In the genomic region with DNA sequence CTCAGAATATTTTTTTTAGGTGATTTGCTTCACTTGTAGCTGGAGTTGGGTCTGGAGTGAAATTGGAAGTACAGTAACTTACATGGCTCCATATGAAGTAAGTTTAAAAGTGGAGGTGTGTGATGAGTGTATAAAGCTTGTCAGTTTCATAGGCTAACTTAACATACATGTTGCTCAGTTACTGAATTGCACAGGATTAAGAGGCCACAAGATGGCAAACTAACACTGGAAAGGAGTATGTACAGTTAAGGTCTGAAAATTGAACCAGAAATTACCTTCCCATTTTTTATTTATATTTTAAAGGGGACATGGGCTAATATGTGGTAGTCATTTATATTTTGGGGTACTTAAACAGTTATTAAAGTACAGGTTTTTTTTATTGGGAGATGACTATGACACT, we compare ENCODE assay signal across 11 cellular contexts. TPM values are rescaled to one million over a fixed set of nuclear protein-coding genes. Genes with fewer than 3 reads are reported as not detected.
DNase-seq lines count a peak whose midpoint lies in the region; ATAC-seq, FAIRE-seq and TF ChIP-seq lines count a peak whose summit lies in the region.
"Had no signal": no experiment of that assay in that cellular context is flagged by ENCODE, and none has a peak within 500 bp of the region (broad histone marks: within the 10 kb centered on the region; RNA-seq: fewer than 3 reads in every experiment).

No MANE protein-coding gene starts in this region.

- TF ChIP-seq CTCF in GM10266 (IDR thresholded peaks at IDR 0.05; ENCODE audit: control insufficient read depth, insufficient read depth, low read depth, missing control alignments) (peak; percentile 43), LNCaP clone FGC (IDR thresholded peaks at IDR 0.05; ENCODE audit: control insufficient read depth, extremely low read depth, insufficient read depth) (peak; percentile 31; the same call in 1 of the 2 replicates), HepG2 (CRISPR knock-in tag; IDR thresholded peaks at IDR 0.05) (peak; percentile 37)

- no peak overlapping the region for H3K9ac ChIP-seq in HepG2 (ENCODE audit: insufficient read depth, low read depth, low read length)

- no peaks in the 10 kb centered on the region for H3K27me3 Mint-ChIP-seq in activated CD4-positive, alpha-beta T cell treated with anti-CD3 and anti-CD28 coated beads, Interleukin-2, amount 10 ng/mL, durations not matched to agents 24 days and 14 days

- H3K4me3 ChIP-seq in LNCaP clone FGC (ENCODE audit: low read depth, low read length) (no peak overlapping the region), HepG2 (replicated peaks in 1 of 3; ENCODE audit: insufficient read depth in 1 of 3, low read depth in 2 of 3, low read length in 3 of 3) (no peak overlapping the region)
- H3K4me3 ChIP-seq: stomach had no signal

- TF ChIP-seq RAD21 in HepG2 (CRISPR knock-in tag; IDR thresholded peaks at IDR 0.05), result no peak

- TF ChIP-seq EP300 in HepG2 (IDR thresholded peaks at IDR 0.05; ENCODE audit: low read depth in 2 of 2, low read length in 2 of 2) (no peak), HepG2 (CRISPR knock-in tag; IDR thresholded peaks at IDR 0.05; ENCODE audit: borderline replicate concordance) (no peak)

- no peaks in the 10 kb centered on the region for H3K4me1 ChIP-seq in HepG2 (ENCODE audit: insufficient read depth, low read length)

- no peak overlapping the region for H2AFZ ChIP-seq in HepG2 (ENCODE audit: low read length)

- no peaks in the 10 kb centered on the region for H3K27me3 ChIP-seq in HepG2 (ENCODE audit: control insufficient read depth in 1 of 2, insufficient read depth in 2 of 2, low read length in 2 of 2)
- H3K27me3 ChIP-seq: stomach had no signal

- in situ Hi-C loops in HepG2 (cut with HindIII; ENCODE audit: extremely low pct_ligation_motif_present, low pct_unique_long_range_greater_than_20kb), result no loop called here

- intact Hi-C loops in HepG2 (cut with micrococcal nuclease; ENCODE audit: unreplicated experiment), result loop anchor here (2.0 kb wide), 1 partner anchor 114 kb away; no protein-coding TSS in a partner anchor
- intact Hi-C loops in activated CD4-positive, alpha-beta T cell treated with anti-CD3 and anti-CD28 coated beads, Interleukin-2, amount 10 ng/mL, durations not matched to agents 24 days and 14 days (cut with micrococcal nuclease), result no loop called here

- CTCF ChIA-PET in HepG2 (lab: Yijun Ruan, JAX; ENCODE audit: low intra/inter-chr PET ratio, low total read pairs), result no interaction called here

- peaks cover 1% of the 10 kb centered on the region for H3K36me3 Mint-ChIP-seq in activated CD4-positive, alpha-beta T cell treated with anti-CD3 and anti-CD28 coated beads, Interleukin-2, amount 10 ng/mL, durations not matched to agents 24 days and 14 days (ENCODE audit: low read depth)

- TF ChIP-seq POLR2A in HepG2 (IDR thresholded peaks at IDR 0.05; ENCODE audit: insufficient read depth in 1 of 2, low read depth in 2 of 2, low read length in 2 of 2), result no peak

- no peaks in the 10 kb centered on the region for H3K9me3 ChIP-seq in HepG2 (ENCODE audit: low read length)
- H3K9me3 ChIP-seq: stomach had no signal

- BruUV-seq in HepG2 (replicated peaks; lab: Mats Ljungman, UMichigan), result no TSS peak

- no peaks in the 10 kb centered on the region for H3K4me1 Mint-ChIP-seq in activated CD4-positive, alpha-beta T cell treated with anti-CD3 and anti-CD28 coated beads, Interleukin-2, amount 10 ng/mL, durations not matched to agents 24 days and 14 days

- no peak overlapping the region for H3K27ac Mint-ChIP-seq in activated CD4-positive, alpha-beta T cell treated with anti-CD3 and anti-CD28 coated beads, Interleukin-2, amount 10 ng/mL, durations not matched to agents 24 days and 14 days

- H3K9me3 Mint-ChIP-seq in activated CD4-positive, alpha-beta T cell treated with anti-CD3 and anti-CD28 coated beads, Interleukin-2, amount 10 ng/mL, durations not matched to agents 24 days and 14 days, result no peaks in the 10 kb centered on the region

- ATAC-seq in HepG2, result peak; percentile 56

- H3K27ac ChIP-seq in HepG2 (ENCODE audit: extremely low read length, insufficient read depth, low read length), result no peak overlapping the region
- H3K27ac ChIP-seq: stomach had no signal

- DNase-seq in GM10266 (ENCODE audit: extremely low spot score) (no peak), LNCaP clone FGC (ENCODE audit: low read depth) (no peak), SW480 (ENCODE audit: low spot score) (peak; percentile 44), HepG2 (ENCODE audit: low spot score) (peak; percentile 22), occipital lobe (lab: John Stamatoyannopoulos, UW) (no peak), A172 (ENCODE audit: low spot score) (no peak)
- DNase-seq in activated CD4-positive, alpha-beta T cell treated with anti-CD3 and anti-CD28 coated beads, Interleukin-2, amount 10 ng/mL, durations not matched to agents 24 days and 14 days, result no peak
- DNase-seq: activated CD4-positive, alpha-beta T cell treated with anti-CD3 and anti-CD28 coated beads for 48 hours; stomach had no signal

- H3K36me3 ChIP-seq in HepG2 (replicated peaks in 1 of 2; ENCODE audit: control insufficient read depth in 1 of 2, insufficient read depth in 2 of 2, low read length in 2 of 2), result no peaks in the 10 kb centered on the region
- H3K36me3 ChIP-seq: stomach had no signal

- POLR2A ChIA-PET in HepG2 (lab: Yijun Ruan, JAX), result no interaction called here

- H3K4me3 Mint-ChIP-seq in activated CD4-positive, alpha-beta T cell treated with anti-CD3 and anti-CD28 coated beads, Interleukin-2, amount 10 ng/mL, durations not matched to agents 24 days and 14 days, result no peak overlapping the region

- no peaks in the 10 kb centered on the region for H4K20me1 ChIP-seq in HepG2 (ENCODE audit: insufficient read depth, low read length)

- no peak for FAIRE-seq in HepG2 (lab: Jason Lieb, UNC)
- FAIRE-seq: HTR-8/SVneo had no signal

- no peak overlapping the region for H3K4me2 ChIP-seq in HepG2 (ENCODE audit: low read depth, low read length)

- no peaks in the 10 kb centered on the region for H3K79me2 ChIP-seq in HepG2 (ENCODE audit: insufficient read depth, low read length)

TF ChIP-seq in HepG2, 621 proteins besides CTCF, POLR2A, EP300 and RAD21:
- TF ChIP-seq CBFB (CRISPR knock-in tag; IDR thresholded peaks at IDR 0.05), result no peak
- TF ChIP-seq GATAD2A (CRISPR knock-in tag; IDR thresholded peaks at IDR 0.05), result no peak
- TF ChIP-seq STAG1 (CRISPR knock-in tag; IDR thresholded peaks at IDR 0.05), result peak; percentile 62

RNA-seq across cellular contexts. Expression of a gene that starts 45.3 kb away (rescaled TPM):
- total RNA-seq in HepG2 (2016; rRNA removed; fragmentation: Illumina TruSeq; extraction: Trizol) (10.0 and 12.2 TPM in 2 replicates), occipital lobe (38.4 TPM)
- 3.2 and 5.1 TPM in 2 replicates for total RNA-seq in HepG2 (2016; cell fraction: cytosol; rRNA removed; fragmentation: Illumina TruSeq; extraction: Trizol; ENCODE audit: low read depth)
- 10.9 and 16.1 TPM in 2 replicates for total RNA-seq in HepG2 (2016; cell fraction: insoluble cytoplasmic fraction; rRNA removed; fragmentation: Illumina TruSeq; extraction: Trizol)
- total RNA-seq in HepG2 (2016; cell fraction: membrane; rRNA removed; fragmentation: Illumina TruSeq; extraction: Trizol), result 5.3 and 5.5 TPM in 2 replicates
- total RNA-seq in HepG2 (2016; cell fraction: nucleus; rRNA removed; fragmentation: Illumina TruSeq; extraction: Trizol), result 9.9 and 11.3 TPM in 2 replicates
- polyA plus RNA-seq in HepG2 (2011; rRNA removed), result 3.9 and 4.8 TPM in 2 replicates
- polyA plus RNA-seq in HepG2 (2011; cell fraction: cytosol; rRNA removed), result 1.4 and 2.2 TPM in 2 replicates
- 2.2 and 3.6 TPM in 2 replicates for polyA plus RNA-seq in HepG2 (2011; cell fraction: nucleus; rRNA removed)
- 5.3 and 7.3 TPM in 2 replicates for polyA plus RNA-seq in HepG2 (2012)
- polyA plus RNA-seq in HepG2 (2016; cell fraction: cytosol; fragmentation: Illumina TruSeq; extraction: Trizol; ENCODE audit: low read depth), result 2.5 and 2.7 TPM in 2 replicates
- polyA plus RNA-seq in HepG2 (2016; cell fraction: insoluble cytoplasmic fraction; fragmentation: Illumina TruSeq; extraction: Trizol; ENCODE audit: low read depth), result 13.5 and 14.7 TPM in 2 replicates
- 3.8 and 4.7 TPM in 2 replicates for polyA plus RNA-seq in HepG2 (2016; cell fraction: membrane; fragmentation: Illumina TruSeq; extraction: Trizol; ENCODE audit: low read depth)
- polyA plus RNA-seq in HepG2 (2016; cell fraction: nucleus; fragmentation: Illumina TruSeq; extraction: Trizol; ENCODE audit: insufficient read depth, low read depth), result 8.7 and 9.5 TPM in 2 replicates
- 0.89 and 1.1 TPM in 2 replicates for polyA minus RNA-seq in HepG2 (2011; rRNA and poly(A)+ RNA removed; ENCODE audit: low replicate concordance)
- 2.3 and 5.1 TPM in 2 replicates for polyA minus RNA-seq in HepG2 (2011; cell fraction: cytosol; rRNA and poly(A)+ RNA removed)
- 12.4 and 14.7 TPM in 2 replicates for polyA minus RNA-seq in HepG2 (2011; cell fraction: nucleus; rRNA and poly(A)+ RNA removed)
- 8.1 and 10.5 TPM in 2 replicates for total RNA-seq in activated CD4-positive, alpha-beta T cell treated with anti-CD3 and anti-CD28 coated beads, Interleukin-2, amount 10 ng/mL, durations not matched to agents 24 days and 14 days
- total RNA-seq in A172 (2014; rRNA removed; shearing (Covaris generic)), result 6.4 and 8.7 TPM in 2 replicates

RNA-seq across cellular contexts. Expression of a gene that starts 52.0 kb away (rescaled TPM):
- not detected in 2 replicates for total RNA-seq in HepG2 (2016; rRNA removed; fragmentation: Illumina TruSeq; extraction: Trizol)
- not detected in 2 replicates for total RNA-seq in HepG2 (2016; cell fraction: cytosol; rRNA removed; fragmentation: Illumina TruSeq; extraction: Trizol; ENCODE audit: low read depth)
- total RNA-seq in HepG2 (2016; cell fraction: insoluble cytoplasmic fraction; rRNA removed; fragmentation: Illumina TruSeq; extraction: Trizol), result not detected in 2 replicates
- not detected in 2 replicates for total RNA-seq in HepG2 (2016; cell fraction: membrane; rRNA removed; fragmentation: Illumina TruSeq; extraction: Trizol)
- total RNA-seq in HepG2 (2016; cell fraction: nucleus; rRNA removed; fragmentation: Illumina TruSeq; extraction: Trizol), result not detected in 2 replicates
- not detected in 2 replicates for polyA plus RNA-seq in HepG2 (2011; rRNA removed)
- not detected in 2 replicates for polyA plus RNA-seq in HepG2 (2011; cell fraction: cytosol; rRNA removed)
- polyA plus RNA-seq in HepG2 (2011; cell fraction: nucleus; rRNA removed), result not detected in 2 replicates
- not detected in 2 replicates for polyA plus RNA-seq in HepG2 (2012)
- polyA plus RNA-seq in HepG2 (2016; cell fraction: cytosol; fragmentation: Illumina TruSeq; extraction: Trizol; ENCODE audit: low read depth), result not detected in 2 replicates
- not detected in 2 replicates for polyA plus RNA-seq in HepG2 (2016; cell fraction: insoluble cytoplasmic fraction; fragmentation: Illumina TruSeq; extraction: Trizol; ENCODE audit: low read depth)
- polyA plus RNA-seq in HepG2 (2016; cell fraction: membrane; fragmentation: Illumina TruSeq; extraction: Trizol; ENCODE audit: low read depth), result not detected in 2 replicates
- polyA plus RNA-seq in HepG2 (2016; cell fraction: nucleus; fragmentation: Illumina TruSeq; extraction: Trizol; ENCODE audit: insufficient read depth, low read depth), result not detected in 2 replicates
- polyA minus RNA-seq in HepG2 (2011; rRNA and poly(A)+ RNA removed; ENCODE audit: low replicate concordance), result not detected in 2 replicates
- polyA minus RNA-seq in HepG2 (2011; cell fraction: cytosol; rRNA and poly(A)+ RNA removed), result not detected in 2 replicates
- not detected in 2 replicates for polyA minus RNA-seq in HepG2 (2011; cell fraction: nucleus; rRNA and poly(A)+ RNA removed)
- total RNA-seq in occipital lobe, result not detected
- total RNA-seq in activated CD4-positive, alpha-beta T cell treated with anti-CD3 and anti-CD28 coated beads, Interleukin-2, amount 10 ng/mL, durations not matched to agents 24 days and 14 days, result not detected in 2 replicates
- total RNA-seq in A172 (2014; rRNA removed; shearing (Covaris generic)), result not detected in 2 replicates
- total RNA-seq: dermis microvascular lymphatic vessel endothelial cell, stomach had no signal

Comparison
In these comparisons a context has a peak if more than half of its experiments do, and no peak if none do; other contexts are left out.
1. DNase-seq: peak in SW480 (single experiment) and HepG2 (single experiment); none in GM10266 (single experiment), LNCaP clone FGC (single experiment), occipital lobe (single experiment), activated CD4-positive, alpha-beta T cell treated with anti-CD3 and anti-CD28 coated beads, Interleukin-2, amount 10 ng/mL, durations not matched to agents 24 days and 14 days (single experiment) and A172 (single experiment).
2. Peak in every context shown above with its lines, with median percentiles within 50 percentile points of each other: CTCF ChIP-seq.